In the genomic region with DNA sequence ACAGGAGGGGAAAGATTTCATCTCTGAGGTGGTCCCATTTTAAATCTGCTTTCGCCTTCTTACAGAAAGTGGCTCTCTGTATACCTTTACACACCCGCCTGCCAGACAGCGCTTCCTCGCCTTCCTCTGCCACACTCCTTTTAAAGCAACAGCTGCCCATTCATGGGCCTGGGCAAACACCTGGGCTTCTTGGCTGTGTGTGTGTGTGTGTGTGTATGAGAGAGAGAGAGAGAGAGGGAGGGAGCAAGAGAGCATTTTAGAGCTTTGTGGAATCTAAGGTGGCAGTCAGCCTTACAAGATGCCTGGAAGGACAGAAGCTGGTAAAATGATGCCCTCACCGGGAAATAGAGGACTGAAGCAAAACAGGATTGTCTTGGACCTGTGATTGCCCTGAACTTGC, we compare ENCODE assay signal across 3 cellular contexts.
TF ChIP-seq lines count a peak whose summit lies in the region.

No MANE protein-coding gene starts in this region.

TF ChIP-seq in GM23338, 12 proteins besides CTCF, POLR2A, EP300 and RAD21 (continues in another document):
- TF ChIP-seq EZH2phosphoT487 (IDR thresholded peaks at IDR 0.05; ENCODE audit: unreplicated experiment) (no peak), CREB1 (CRISPR knock-in tag; IDR thresholded peaks at IDR 0.05; ENCODE audit: low read depth) (no peak), ZNF114 (CRISPR knock-in tag; IDR thresholded peaks at IDR 0.05) (no peak), ETS1 (IDR thresholded peaks at IDR 0.05) (no peak), STAT1 (IDR thresholded peaks at IDR 0.05; ENCODE audit: unreplicated experiment) (no peak)
- TF ChIP-seq, protein P1, sequence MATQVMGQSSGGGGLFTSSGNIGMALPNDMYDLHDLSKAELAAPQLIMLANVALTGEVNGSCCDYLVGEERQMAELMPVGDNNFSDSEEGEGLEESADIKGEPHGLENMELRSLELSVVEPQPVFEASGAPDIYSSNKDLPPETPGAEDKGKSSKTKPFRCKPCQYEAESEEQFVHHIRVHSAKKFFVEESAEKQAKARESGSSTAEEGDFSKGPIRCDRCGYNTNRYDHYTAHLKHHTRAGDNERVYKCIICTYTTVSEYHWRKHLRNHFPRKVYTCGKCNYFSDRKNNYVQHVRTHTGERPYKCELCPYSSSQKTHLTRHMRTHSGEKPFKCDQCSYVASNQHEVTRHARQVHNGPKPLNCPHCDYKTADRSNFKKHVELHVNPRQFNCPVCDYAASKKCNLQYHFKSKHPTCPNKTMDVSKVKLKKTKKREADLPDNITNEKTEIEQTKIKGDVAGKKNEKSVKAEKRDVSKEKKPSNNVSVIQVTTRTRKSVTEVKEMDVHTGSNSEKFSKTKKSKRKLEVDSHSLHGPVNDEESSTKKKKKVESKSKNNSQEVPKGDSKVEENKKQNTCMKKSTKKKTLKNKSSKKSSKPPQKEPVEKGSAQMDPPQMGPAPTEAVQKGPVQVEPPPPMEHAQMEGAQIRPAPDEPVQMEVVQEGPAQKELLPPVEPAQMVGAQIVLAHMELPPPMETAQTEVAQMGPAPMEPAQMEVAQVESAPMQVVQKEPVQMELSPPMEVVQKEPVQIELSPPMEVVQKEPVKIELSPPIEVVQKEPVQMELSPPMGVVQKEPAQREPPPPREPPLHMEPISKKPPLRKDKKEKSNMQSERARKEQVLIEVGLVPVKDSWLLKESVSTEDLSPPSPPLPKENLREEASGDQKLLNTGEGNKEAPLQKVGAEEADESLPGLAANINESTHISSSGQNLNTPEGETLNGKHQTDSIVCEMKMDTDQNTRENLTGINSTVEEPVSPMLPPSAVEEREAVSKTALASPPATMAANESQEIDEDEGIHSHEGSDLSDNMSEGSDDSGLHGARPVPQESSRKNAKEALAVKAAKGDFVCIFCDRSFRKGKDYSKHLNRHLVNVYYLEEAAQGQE (IDR thresholded peaks at IDR 0.05; ENCODE audit: unreplicated experiment) = no peak

TF ChIP-seq in IMR-90, 13 proteins besides CTCF, POLR2A, EP300 and RAD21:
- TF ChIP-seq MXI1 (IDR thresholded peaks at IDR 0.05; ENCODE audit: borderline replicate concordance, low read depth, low read length) (no peak), FOS (IDR thresholded peaks at IDR 0.05; ENCODE audit: low read depth, low read length) (no peak), CEBPB (IDR thresholded peaks at IDR 0.05; ENCODE audit: low read depth, low read length) (no peak)

TF ChIP-seq in H1, 55 proteins besides CTCF, POLR2A, EP300 and RAD21:
- 0 out of 2 replicates have a peak, but pooled peaks have one; percentile 25 for TF ChIP-seq TCF12 (IDR thresholded peaks at IDR 0.05; ENCODE audit: low read depth, low read length)
- no peak for TF ChIP-seq BCL11A (IDR thresholded peaks at IDR 0.05; ENCODE audit: low read depth in 2 of 2, low read length in 2 of 2)
